Comparison of ENCODE assay signal across 15 cellular contexts in genomic region chr4:53432528-53433424, GRCh38. TPM values are rescaled to one million over a fixed set of nuclear protein-coding genes. Genes with fewer than 3 reads are reported as not detected.
DNase-seq lines count a peak whose midpoint lies in the region; ATAC-seq and TF ChIP-seq lines count a peak whose summit lies in the region.
"Had no signal": no experiment of that assay in that cellular context is flagged by ENCODE, and none has a peak within 500 bp of the region (broad histone marks: within the 10 kb centered on the region; RNA-seq: fewer than 3 reads in every experiment).

No MANE protein-coding gene starts in this region.

- no peak for DNase-seq in activated CD4-positive, CD25-positive, alpha-beta regulatory T cell (lab: John Stamatoyannopoulos, UW)
- DNase-seq in hepatocyte (ENCODE audit: low spot score): no peak
- no peak for DNase-seq in gastrocnemius medialis
- no peak for DNase-seq in H7
- DNase-seq: activated CD4-positive, alpha-beta T cell treated with anti-CD3 and anti-CD28 coated beads, Interleukin-2, amount 10 ng/mL, durations not matched to agents 24 days and 14 days; activated naive CD4-positive, alpha-beta T cell treated with Interleukin-2 at 50 U/mL for 16 hours; NCI-H2171; nucleus accumbens; T-cell; thyroid gland had no signal

- peak; percentile 89 to 92 for ATAC-seq in activated CD4-positive, CD25-positive, alpha-beta regulatory T cell treated with anti-CD3 and anti-CD28 coated beads, Interleukin-2, amount 50 U/mL, for 24 hours
- ATAC-seq in GM21360 (IDR thresholded peaks at IDR 0.05; ENCODE audit: unreplicated experiment): peak; percentile 72
- ATAC-seq in HG03159 (IDR thresholded peaks at IDR 0.05; ENCODE audit: unreplicated experiment): peak; percentile 69
- ATAC-seq in GM18498 (IDR thresholded peaks at IDR 0.05; ENCODE audit: unreplicated experiment): no peak
- ATAC-seq in gastrocnemius medialis: no peak
- ATAC-seq: T-cell had no signal

- no peak overlapping the region for H3K4me2 ChIP-seq in hepatocyte

- H3K4me3 ChIP-seq in hepatocyte: no peak overlapping the region
- H3K4me3 ChIP-seq in gastrocnemius medialis: no peak overlapping the region
- no peak overlapping the region for H3K4me3 ChIP-seq in H7 (ENCODE audit: insufficient read depth, low read depth, low read length)
- H3K4me3 ChIP-seq: thyroid gland had no signal

- no peaks in the 10 kb centered on the region for H3K9me2 ChIP-seq in hepatocyte (replicated peaks; ENCODE audit: insufficient read depth)

- H3K27ac ChIP-seq in hepatocyte (peak overlapping the region; percentile 3), gastrocnemius medialis (no peak overlapping the region)
- H3K27ac ChIP-seq: 22Rv1, thyroid gland had no signal

- H3K27me3 ChIP-seq in hepatocyte (no peaks in the 10 kb centered on the region), gastrocnemius medialis (no peaks in the 10 kb centered on the region), H7 (ENCODE audit: control insufficient read depth, insufficient read depth, low read length) (no peaks in the 10 kb centered on the region)
- H3K27me3 ChIP-seq: thyroid gland had no signal

- peaks cover 20% of the 10 kb centered on the region for H3K79me2 ChIP-seq in hepatocyte

- no peak overlapping the region for H2AFZ ChIP-seq in hepatocyte

- no peaks in the 10 kb centered on the region for H4K20me1 ChIP-seq in hepatocyte (ENCODE audit: insufficient read depth, poor library complexity, severe bottlenecking)

- TF ChIP-seq CTCF in hepatocyte (IDR thresholded peaks at IDR 0.05; ENCODE audit: poor library complexity): no peak
- no peak for TF ChIP-seq CTCF in gastrocnemius medialis (IDR thresholded peaks at IDR 0.05 in 4 of 5, conservative IDR thresholded peaks at IDR 0.05 in 1 of 5)

- H3K9me3 ChIP-seq in hepatocyte (ENCODE audit: low read depth) (no peaks in the 10 kb centered on the region), gastrocnemius medialis (no peaks in the 10 kb centered on the region)
- H3K9me3 ChIP-seq: thyroid gland had no signal

- TF ChIP-seq POLR2A in gastrocnemius medialis (IDR thresholded peaks at IDR 0.05): no peak

- no peaks in the 10 kb centered on the region for H3K36me3 ChIP-seq in hepatocyte (replicated peaks; ENCODE audit: insufficient read depth, low read depth)
- peaks cover 0 to 35% of the 10 kb centered on the region in 2 donors for H3K36me3 ChIP-seq in gastrocnemius medialis
- H3K36me3 ChIP-seq in H7 (replicated peaks; ENCODE audit: control insufficient read depth, insufficient read depth, low read length): peaks cover 5% of the 10 kb centered on the region

- intact Hi-C loops in gastrocnemius medialis (cut with DNase I; ENCODE audit: low total_unique reads): no loop called here

- in situ Hi-C loops in gastrocnemius medialis (cut with MboI; ENCODE audit: low sequenced_read_pairs in 4 of 4): no loop called here

- no peaks in the 10 kb centered on the region for H3K4me1 ChIP-seq in hepatocyte (ENCODE audit: insufficient read depth)
- no peaks in the 10 kb centered on the region for H3K4me1 ChIP-seq in gastrocnemius medialis
- H3K4me1 ChIP-seq: thyroid gland had no signal

- 89% methylated on average over 4 of the region's 4 CpGs for WGBS in hepatocyte (ENCODE audit: low lambda C conversion rate, missing lambda C conversion rate)

RNA-seq across cellular contexts. Expression of gene FIP1L1, which starts 55.3 kb away (rescaled TPM):
- total RNA-seq in hepatocyte (65.9 and 75.6 TPM in 2 replicates), gastrocnemius medialis (10 to 100 TPM; 26.7 to 36.6 (median 31.1) TPM)
- polyA plus RNA-seq in hepatocyte: 50.7 and 60.7 TPM in 2 replicates
- 41.0 and 52.2 TPM in 2 replicates for total RNA-seq in H7 (2014; rRNA removed; shearing (Covaris generic))

Comparison
In these comparisons a context has a peak if more than half of its experiments do, and no peak if none do; other contexts are left out.
1. ATAC-seq: peak in activated CD4-positive, CD25-positive, alpha-beta regulatory T cell treated with anti-CD3 and anti-CD28 coated beads, Interleukin-2, amount 50 U/mL, for 24 hours (2 of 2), GM21360 (single experiment) and HG03159 (single experiment); none in GM18498 (single experiment) and gastrocnemius medialis (0 of 2).